1 cellular context compared by ENCODE assay signal in the genomic region with DNA sequence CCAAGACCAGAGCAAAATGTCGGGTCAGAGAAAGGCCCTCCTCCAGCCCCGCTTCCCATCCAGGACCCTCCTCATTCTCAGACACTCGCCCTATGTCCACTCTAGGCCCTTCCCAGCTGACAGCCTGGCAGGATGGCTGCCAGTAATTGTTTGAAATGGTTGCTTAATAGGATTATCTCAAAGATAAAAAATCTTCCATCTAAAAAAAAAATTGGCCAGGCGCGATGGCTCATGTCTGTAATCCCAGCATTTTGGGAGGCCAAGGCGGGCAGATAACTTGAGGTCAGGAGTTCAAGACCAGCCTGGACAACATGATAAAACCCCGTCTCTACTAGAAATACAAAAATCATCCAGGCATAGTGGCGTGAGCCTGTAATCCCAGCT.
TF ChIP-seq lines count a peak whose summit lies in the region.

No MANE protein-coding gene starts in this region.

TF ChIP-seq in K562, 482 proteins besides CTCF, POLR2A, EP300 and RAD21 (continued from another document):
- TF ChIP-seq, protein P1, sequence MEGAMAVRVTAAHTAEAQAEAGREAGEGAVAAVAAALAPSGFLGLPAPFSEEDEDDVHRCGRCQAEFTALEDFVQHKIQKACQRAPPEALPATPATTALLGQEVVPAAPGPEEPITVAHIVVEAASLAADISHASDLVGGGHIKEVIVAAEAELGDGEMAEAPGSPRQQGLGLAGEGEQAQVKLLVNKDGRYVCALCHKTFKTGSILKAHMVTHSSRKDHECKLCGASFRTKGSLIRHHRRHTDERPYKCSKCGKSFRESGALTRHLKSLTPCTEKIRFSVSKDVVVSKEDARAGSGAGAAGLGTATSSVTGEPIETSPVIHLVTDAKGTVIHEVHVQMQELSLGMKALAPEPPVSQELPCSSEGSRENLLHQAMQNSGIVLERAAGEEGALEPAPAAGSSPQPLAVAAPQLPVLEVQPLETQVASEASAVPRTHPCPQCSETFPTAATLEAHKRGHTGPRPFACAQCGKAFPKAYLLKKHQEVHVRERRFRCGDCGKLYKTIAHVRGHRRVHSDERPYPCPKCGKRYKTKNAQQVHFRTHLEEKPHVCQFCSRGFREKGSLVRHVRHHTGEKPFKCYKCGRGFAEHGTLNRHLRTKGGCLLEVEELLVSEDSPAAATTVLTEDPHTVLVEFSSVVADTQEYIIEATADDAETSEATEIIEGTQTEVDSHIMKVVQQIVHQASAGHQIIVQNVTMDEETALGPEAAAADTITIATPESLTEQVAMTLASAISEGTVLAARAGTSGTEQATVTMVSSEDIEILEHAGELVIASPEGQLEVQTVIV (CRISPR knock-in tag; IDR thresholded peaks at IDR 0.05; ENCODE audit: borderline replicate concordance), result no peak
- TF ChIP-seq, protein P2, sequence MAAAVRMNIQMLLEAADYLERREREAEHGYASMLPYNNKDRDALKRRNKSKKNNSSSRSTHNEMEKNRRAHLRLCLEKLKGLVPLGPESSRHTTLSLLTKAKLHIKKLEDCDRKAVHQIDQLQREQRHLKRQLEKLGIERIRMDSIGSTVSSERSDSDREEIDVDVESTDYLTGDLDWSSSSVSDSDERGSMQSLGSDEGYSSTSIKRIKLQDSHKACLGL (CRISPR knock-in tag; IDR thresholded peaks at IDR 0.05; ENCODE audit: borderline replicate concordance, poor library complexity, severe bottlenecking), result no peak
- no peak for TF ChIP-seq ZNF134 (CRISPR knock-in tag; conservative IDR thresholded peaks at IDR 0.05)
- TF ChIP-seq ARID1B (IDR thresholded peaks at IDR 0.05), result peak; percentile 61
- TF ChIP-seq MYNN (IDR thresholded peaks at IDR 0.05), result no peak
- no peak for TF ChIP-seq MYNN (CRISPR knock-in tag; IDR thresholded peaks at IDR 0.05)
- TF ChIP-seq, protein P3, sequence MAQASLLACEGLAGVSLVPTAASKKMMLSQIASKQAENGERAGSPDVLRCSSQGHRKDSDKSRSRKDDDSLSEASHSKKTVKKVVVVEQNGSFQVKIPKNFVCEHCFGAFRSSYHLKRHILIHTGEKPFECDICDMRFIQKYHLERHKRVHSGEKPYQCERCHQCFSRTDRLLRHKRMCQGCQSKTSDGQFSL (CRISPR knock-in tag; IDR thresholded peaks at IDR 0.05), result no peak
- TF ChIP-seq, protein P3 (tag; IDR thresholded peaks at IDR 0.05), result no peak
- TF ChIP-seq POLR2AphosphoS5 (IDR thresholded peaks at IDR 0.05; ENCODE audit: control insufficient read depth, insufficient read depth, low read depth, low read length), result no peak
- 0 out of 2 replicates have a peak, but pooled peaks have one; percentile 2 for TF ChIP-seq ATF7 (IDR thresholded peaks at IDR 0.05)
- TF ChIP-seq, protein P4, sequence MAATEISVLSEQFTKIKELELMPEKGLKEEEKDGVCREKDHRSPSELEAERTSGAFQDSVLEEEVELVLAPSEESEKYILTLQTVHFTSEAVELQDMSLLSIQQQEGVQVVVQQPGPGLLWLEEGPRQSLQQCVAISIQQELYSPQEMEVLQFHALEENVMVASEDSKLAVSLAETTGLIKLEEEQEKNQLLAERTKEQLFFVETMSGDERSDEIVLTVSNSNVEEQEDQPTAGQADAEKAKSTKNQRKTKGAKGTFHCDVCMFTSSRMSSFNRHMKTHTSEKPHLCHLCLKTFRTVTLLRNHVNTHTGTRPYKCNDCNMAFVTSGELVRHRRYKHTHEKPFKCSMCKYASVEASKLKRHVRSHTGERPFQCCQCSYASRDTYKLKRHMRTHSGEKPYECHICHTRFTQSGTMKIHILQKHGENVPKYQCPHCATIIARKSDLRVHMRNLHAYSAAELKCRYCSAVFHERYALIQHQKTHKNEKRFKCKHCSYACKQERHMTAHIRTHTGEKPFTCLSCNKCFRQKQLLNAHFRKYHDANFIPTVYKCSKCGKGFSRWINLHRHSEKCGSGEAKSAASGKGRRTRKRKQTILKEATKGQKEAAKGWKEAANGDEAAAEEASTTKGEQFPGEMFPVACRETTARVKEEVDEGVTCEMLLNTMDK (IDR thresholded peaks at IDR 0.05; ENCODE audit: borderline replicate concordance, insufficient read depth, low read depth, low read length, poor library complexity, severe bottlenecking), result no peak
- TF ChIP-seq KAT2B (IDR thresholded peaks at IDR 0.05; ENCODE audit: low read depth, low read length), result no peak
- no peak for TF ChIP-seq TEAD4 (IDR thresholded peaks at IDR 0.05; ENCODE audit: low read length)
- TF ChIP-seq TEAD4 (CRISPR knock-in tag; IDR thresholded peaks at IDR 0.05; ENCODE audit: borderline replicate concordance), result no peak
- TF ChIP-seq NFE2 (IDR thresholded peaks at IDR 0.05; ENCODE audit: low read depth), result no peak
- no peak for TF ChIP-seq DMBX1 (CRISPR knock-in tag; IDR thresholded peaks at IDR 0.05; ENCODE audit: borderline replicate concordance)
- no peak for TF ChIP-seq SMARCE1 (IDR thresholded peaks at IDR 0.05)
- TF ChIP-seq PML (IDR thresholded peaks at IDR 0.05; ENCODE audit: low read length), result no peak
- peak; percentile 49; the same call in 1 of the 2 replicates for TF ChIP-seq NCOR1 (IDR thresholded peaks at IDR 0.05)
